28 cellular contexts compared by ENCODE assay signal in genomic region chr2:31141513-31141912, GRCh38. TPM values are rescaled to one million over a fixed set of nuclear protein-coding genes. Genes with fewer than 3 reads are reported as not detected.
"Had no signal": no experiment of that assay in that cellular context is flagged by ENCODE, and none has a peak within 500 bp of the region (broad histone marks: within the 10 kb centered on the region; RNA-seq: fewer than 3 reads in every experiment).

No MANE protein-coding gene starts in this region.

- H3K4me3 ChIP-seq: dorsolateral prefrontal cortex, gastrocnemius medialis, heart left ventricle, hepatocyte, left lung, prostate gland, sigmoid colon, thoracic aorta, tibial nerve, upper lobe of left lung, uterus had no signal

- H3K9ac ChIP-seq: parathyroid adenoma had no signal

- H3K4me1 ChIP-seq: parathyroid adenoma had no signal

- H3K36me3 Mint-ChIP-seq: naive thymus-derived CD8-positive, alpha-beta T cell; stimulated activated memory B cell treated with anti-CD40 and anti-IgM and Interleukin-4, amounts not matched to agents 10 μg/mL and 1 μg/mL and 100 μg/mL, for 72 hours had no signal

- H3K27ac Mint-ChIP-seq: naive thymus-derived CD8-positive, alpha-beta T cell; nephron progenitor cell; stimulated activated memory B cell treated with anti-CD40 and anti-IgM and Interleukin-4, amounts not matched to agents 10 μg/mL and 1 μg/mL and 100 μg/mL, for 72 hours had no signal

- H3K27ac ChIP-seq: gastrocnemius medialis, heart left ventricle, hepatocyte, left lung, neutrophil, parathyroid adenoma, prostate gland, sigmoid colon, thoracic aorta, tibial nerve, upper lobe of left lung, uterus had no signal

- H3K36me3 ChIP-seq: gastrocnemius medialis, heart left ventricle, left lung, neutrophil, prostate gland, sigmoid colon, thoracic aorta, tibial nerve, upper lobe of left lung, uterus had no signal

- H3K9me3 ChIP-seq: gastrocnemius medialis, heart left ventricle, left lung, neutrophil, prostate gland, sigmoid colon, thoracic aorta, tibial nerve, upper lobe of left lung, uterus had no signal

- H3K27me3 ChIP-seq: uterus had no signal

- H3K9me3 Mint-ChIP-seq: naive thymus-derived CD8-positive, alpha-beta T cell; nephron progenitor cell; stimulated activated memory B cell treated with anti-CD40 and anti-IgM and Interleukin-4, amounts not matched to agents 10 μg/mL and 1 μg/mL and 100 μg/mL, for 72 hours had no signal

- DNase-seq: cerebellar nuclear complex; effector CD4-positive, alpha-beta T cell; gastrocnemius medialis; heart left ventricle; left cardiac atrium; left lung; mesendoderm; midbrain; naive thymus-derived CD8-positive, alpha-beta T cell; nephron progenitor cell; right cardiac atrium; sigmoid colon; stimulated activated CD4-positive, alpha-beta T cell treated with anti-CD3 and anti-CD28 coated beads, Interleukin-2, amount 100 ng/mL, for 24 hours; stimulated activated CD4-positive, alpha-beta T cell treated with anti-CD3 and anti-CD28 coated beads, Interleukin-4, amount 100 ng/mL, for 4 hours; stimulated activated naive CD8-positive, alpha-beta T cell treated with anti-CD3 and anti-CD28 coated beads, Interleukin-15, Interleukin-2, amounts not matched to agents 100 U/mL and 50 U/mL, for 24 hours; substantia nigra; upper lobe of left lung; uterus had no signal

- H3K4me3 Mint-ChIP-seq: naive thymus-derived CD8-positive, alpha-beta T cell; nephron progenitor cell; stimulated activated memory B cell treated with anti-CD40 and anti-IgM and Interleukin-4, amounts not matched to agents 10 μg/mL and 1 μg/mL and 100 μg/mL, for 72 hours had no signal

- ATAC-seq: gastrocnemius medialis; heart left ventricle; left cardiac atrium; left lung; naive thymus-derived CD8-positive, alpha-beta T cell; right cardiac atrium; stimulated activated memory B cell treated with anti-CD40 and anti-IgM and Interleukin-4, amounts not matched to agents 10 μg/mL and 1 μg/mL and 100 μg/mL, for 72 hours; stimulated activated naive CD8-positive, alpha-beta T cell treated with anti-CD3 and anti-CD28 coated beads, Interleukin-15, Interleukin-2, amounts not matched to agents 100 U/mL and 50 U/mL, for 24 hours had no signal

RNA-seq across cellular contexts. Expression of gene GALNT14, which starts 3.3 kb away (rescaled TPM):
- total RNA-seq: lung microvascular endothelial cell, myocyte had no signal
